15 cellular contexts compared by ENCODE assay signal in genomic region chr5:66247176-66247960, GRCh38.
DNase-seq lines count a peak whose midpoint lies in the region; ATAC-seq and TF ChIP-seq lines count a peak whose summit lies in the region.
"Had no signal": no experiment of that assay in that cellular context is flagged by ENCODE, and none has a peak within 500 bp of the region (broad histone marks: within the 10 kb centered on the region; RNA-seq: fewer than 3 reads in every experiment).

No MANE protein-coding gene starts in this region.

- no peaks in the 10 kb centered on the region for H3K9me2 ChIP-seq in hepatocyte (replicated peaks; ENCODE audit: insufficient read depth)

- no peak overlapping the region for H3K4me3 ChIP-seq in AG09309 (ENCODE audit: control insufficient read depth, low read depth, low read length)
- no peak overlapping the region for H3K4me3 ChIP-seq in hepatocyte
- no peak overlapping the region for H3K4me3 ChIP-seq in aorta (ENCODE audit: low read length in 2 of 2)
- H3K4me3 ChIP-seq: colonic mucosa, prostate gland had no signal

- no peaks in the 10 kb centered on the region for H3K79me2 ChIP-seq in hepatocyte

- DNase-seq in AG09309 (ENCODE audit: low read depth) (peak; percentile 66), HT1080 (ENCODE audit: low read depth) (peak; percentile 77), amniotic stem cell (lab: John Stamatoyannopoulos, UW) (peak; percentile 69), hepatocyte (ENCODE audit: low spot score) (peak; percentile 16), aorta (no peak), NCI-H446 (lab: John Stamatoyannopoulos, UW) (no peak)
- DNase-seq in stimulated activated CD8-positive, alpha-beta memory T cell treated with anti-CD3 and anti-CD28 coated beads, Interleukin-4, amount 100 ng/mL, for 48 hours = no peak
- DNase-seq in activated CD8-positive, alpha-beta memory T cell treated with anti-CD3 and anti-CD28 coated beads for 24 hours = no peak
- DNase-seq: CD4-positive, alpha-beta T cell; colonic mucosa; NCI-H1436 treated with DMSO at 0.1 percent for 48 hours; OCI-M1 had no signal

- H3K4me1 ChIP-seq in hepatocyte (ENCODE audit: insufficient read depth) = no peaks in the 10 kb centered on the region
- H3K4me1 ChIP-seq in aorta (ENCODE audit: control insufficient read depth in 1 of 2, insufficient read depth in 2 of 2, low read length in 2 of 2) = no peaks in the 10 kb centered on the region
- H3K4me1 ChIP-seq: colonic mucosa, prostate gland had no signal

- no peak for ATAC-seq in aorta (ENCODE audit: low FRiP score)
- ATAC-seq: activated T-helper 17 cell treated with anti-CD3 and anti-CD28 coated beads, Interleukin-2, amount 50 U/mL, for 72 hours had no signal

- no peaks in the 10 kb centered on the region for H3K9me3 ChIP-seq in hepatocyte (ENCODE audit: low read depth)
- peaks cover 2% of the 10 kb centered on the region for H3K9me3 ChIP-seq in aorta (ENCODE audit: control insufficient read depth, low read length)
- H3K9me3 ChIP-seq: colonic mucosa, prostate gland had no signal

- intact Hi-C loops in aorta (cut with DNase I) = no loop called here

- H3K4me2 ChIP-seq in hepatocyte = no peak overlapping the region

- H3K27ac ChIP-seq in hepatocyte (no peak overlapping the region), aorta (ENCODE audit: low read depth in 1 of 2, low read length in 2 of 2) (no peak overlapping the region)
- H3K27ac ChIP-seq: colonic mucosa, prostate gland, VCaP had no signal

- no peak overlapping the region for H2AFZ ChIP-seq in hepatocyte

- no peaks in the 10 kb centered on the region for H3K27me3 ChIP-seq in hepatocyte
- no peaks in the 10 kb centered on the region for H3K27me3 ChIP-seq in aorta (ENCODE audit: control insufficient read depth in 1 of 2, insufficient read depth in 2 of 2, low read length in 1 of 2)
- H3K27me3 ChIP-seq: colonic mucosa had no signal

- H3K36me3 ChIP-seq in hepatocyte (replicated peaks; ENCODE audit: insufficient read depth, low read depth) = no peaks in the 10 kb centered on the region
- no peaks in the 10 kb centered on the region for H3K36me3 ChIP-seq in aorta (ENCODE audit: control insufficient read depth in 1 of 2, insufficient read depth in 2 of 2, low read length in 1 of 2)
- H3K36me3 ChIP-seq: colonic mucosa, prostate gland had no signal

- WGBS in hepatocyte (ENCODE audit: low lambda C conversion rate, missing lambda C conversion rate) = 81% methylated on average over 4 of the region's 4 CpGs
- 72 to 76% methylated on average over 4 of the region's 4 CpGs for WGBS in aorta, 2 donors

- H4K20me1 ChIP-seq in hepatocyte (ENCODE audit: insufficient read depth, poor library complexity, severe bottlenecking) = no peaks in the 10 kb centered on the region

- TF ChIP-seq CTCF in AG09309 (IDR thresholded peaks at IDR 0.05; ENCODE audit: control insufficient read depth, insufficient read depth, low read depth, low read length, missing control alignments) (no peak), hepatocyte (IDR thresholded peaks at IDR 0.05; ENCODE audit: poor library complexity) (no peak)

Comparison
In these comparisons a context has a peak if more than half of its experiments do, and no peak if none do; other contexts are left out.
1. DNase-seq: peak in AG09309 (single experiment), HT1080 (single experiment), amniotic stem cell (single experiment) and hepatocyte (single experiment); none in aorta (0 of 2), NCI-H446 (0 of 2), stimulated activated CD8-positive, alpha-beta memory T cell treated with anti-CD3 and anti-CD28 coated beads, Interleukin-4, amount 100 ng/mL, for 48 hours (single experiment) and activated CD8-positive, alpha-beta memory T cell treated with anti-CD3 and anti-CD28 coated beads for 24 hours (single experiment).